23 cellular contexts compared by ENCODE assay signal in the genomic region with DNA sequence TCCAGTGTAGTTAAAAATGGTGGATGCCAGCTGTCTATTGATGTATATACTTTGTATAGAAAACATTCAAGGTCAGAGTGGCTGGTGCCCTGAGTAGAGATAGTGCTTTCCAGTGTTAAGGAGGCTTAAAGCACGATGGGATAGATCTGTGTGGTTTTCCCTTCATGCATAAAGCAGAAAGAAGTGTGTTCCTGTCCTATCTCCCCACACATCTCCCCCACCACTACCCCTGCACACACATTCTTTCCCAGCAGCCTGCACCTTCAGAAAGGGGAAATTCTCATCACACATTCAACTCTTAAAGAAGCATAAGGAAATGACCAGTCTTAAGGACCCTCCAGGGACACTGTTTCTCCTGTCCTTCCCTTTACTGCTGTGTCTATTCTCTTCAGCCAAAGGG.
DNase-seq lines count a peak whose midpoint lies in the region; ATAC-seq, FAIRE-seq and TF ChIP-seq lines count a peak whose summit lies in the region.
"Had no signal": no experiment of that assay in that cellular context is flagged by ENCODE, and none has a peak within 500 bp of the region (broad histone marks: within the 10 kb centered on the region; RNA-seq: fewer than 3 reads in every experiment).

No MANE protein-coding gene starts in this region.

- no peaks in the 10 kb centered on the region for H3K27me3 Mint-ChIP-seq in activated CD4-positive, alpha-beta T cell treated with anti-CD3 and anti-CD28 coated beads, Interleukin-2, amount 10 ng/mL, durations not matched to agents 7 days and 5 days
- no peaks in the 10 kb centered on the region for H3K27me3 Mint-ChIP-seq in activated CD8-positive, alpha-beta T cell treated with anti-CD3 and anti-CD28 coated beads, Interleukin-2, amount 10 ng/mL, durations not matched to agents 7 days and 5 days (ENCODE audit: low read depth)

- no peak overlapping the region for H2AFZ ChIP-seq in PC-9

- no peaks in the 10 kb centered on the region for H3K9me2 ChIP-seq in PC-9 (ENCODE audit: insufficient read depth)

- intact Hi-C loops in PC-9 (cut with micrococcal nuclease; ENCODE audit: unreplicated experiment) = no loop called here

- TF ChIP-seq CTCF in PC-9 (conservative IDR thresholded peaks at IDR 0.05) = no peak

- peaks cover 73% of the 10 kb centered on the region for H3K4me1 Mint-ChIP-seq in activated CD4-positive, alpha-beta T cell treated with anti-CD3 and anti-CD28 coated beads, Interleukin-2, amount 10 ng/mL, durations not matched to agents 7 days and 5 days
- H3K4me1 Mint-ChIP-seq in activated CD8-positive, alpha-beta T cell treated with anti-CD3 and anti-CD28 coated beads, Interleukin-2, amount 10 ng/mL, durations not matched to agents 7 days and 5 days (ENCODE audit: low read depth) = peaks cover 71% of the 10 kb centered on the region
- H3K4me1 Mint-ChIP-seq in stimulated activated effector memory CD8-positive, alpha-beta T cell treated with anti-CD3 and anti-CD28 coated beads, Interleukin-12 subunit alpha, Interleukin-12 subunit beta, amount 100 ng/mL, for 72 hours = peaks cover 66% of the 10 kb centered on the region
- H3K4me1 Mint-ChIP-seq: neural crest cell had no signal

- no TSS peak for BruUV-seq in PC-9 (replicated peaks; lab: Mats Ljungman, UMichigan)

- peak; percentile 60 for ATAC-seq in activated CD8-positive, alpha-beta T cell treated with anti-CD3 and anti-CD28 coated beads, Interleukin-2, amount 10 ng/mL, durations not matched to agents 7 days and 5 days
- ATAC-seq in stimulated activated effector memory CD8-positive, alpha-beta T cell treated with anti-CD3 and anti-CD28 coated beads, Interleukin-12 subunit alpha, Interleukin-12 subunit beta, amount 100 ng/mL, for 72 hours = peak; percentile 24
- ATAC-seq: upper lobe of right lung had no signal

- POLR2A ChIA-PET in activated CD4-positive, alpha-beta T cell treated with anti-CD3 and anti-CD28 coated beads, Interleukin-2, amount 10 ng/mL, durations not matched to agents 7 days and 5 days (lab: Charles Lee) = interaction anchor here (1.4 kb wide), 1 partner anchor 226 kb away, joined by 8 read pairs; no protein-coding TSS in a partner anchor
- POLR2A ChIA-PET in activated CD8-positive, alpha-beta T cell treated with anti-CD3 and anti-CD28 coated beads, Interleukin-2, amount 10 ng/mL, durations not matched to agents 7 days and 5 days (lab: Charles Lee) = interaction anchor here (0.6 to 3.6 kb wide), 14 partner anchors 11 to 232 kb away, joined by 3 to 34 read pairs (median 5); partner anchors contain the start of gene TAB2
- POLR2A ChIA-PET in PC-9 (lab: Charles Lee; ENCODE audit: unreplicated experiment) = no interaction called here

- H3K4me2 ChIP-seq in PC-9 = no peak overlapping the region

- peak overlapping the region; percentile 5 for H3K4me3 Mint-ChIP-seq in activated CD4-positive, alpha-beta T cell treated with anti-CD3 and anti-CD28 coated beads, Interleukin-2, amount 10 ng/mL, durations not matched to agents 7 days and 5 days
- peak overlapping the region; percentile 19 for H3K4me3 Mint-ChIP-seq in activated CD8-positive, alpha-beta T cell treated with anti-CD3 and anti-CD28 coated beads, Interleukin-2, amount 10 ng/mL, durations not matched to agents 7 days and 5 days
- peak overlapping the region; percentile 67 for H3K4me3 Mint-ChIP-seq in stimulated activated effector memory CD8-positive, alpha-beta T cell treated with anti-CD3 and anti-CD28 coated beads, Interleukin-12 subunit alpha, Interleukin-12 subunit beta, amount 100 ng/mL, for 72 hours
- H3K4me3 Mint-ChIP-seq: neural crest cell had no signal

- H3K27ac Mint-ChIP-seq in activated CD4-positive, alpha-beta T cell treated with anti-CD3 and anti-CD28 coated beads, Interleukin-2, amount 10 ng/mL, durations not matched to agents 7 days and 5 days = peak overlapping the region; percentile 87
- peak overlapping the region; percentile 90 for H3K27ac Mint-ChIP-seq in activated CD8-positive, alpha-beta T cell treated with anti-CD3 and anti-CD28 coated beads, Interleukin-2, amount 10 ng/mL, durations not matched to agents 7 days and 5 days
- peak overlapping the region; percentile 92 for H3K27ac Mint-ChIP-seq in stimulated activated effector memory CD8-positive, alpha-beta T cell treated with anti-CD3 and anti-CD28 coated beads, Interleukin-12 subunit alpha, Interleukin-12 subunit beta, amount 100 ng/mL, for 72 hours

- no peaks in the 10 kb centered on the region for H3K79me2 ChIP-seq in PC-9 (ENCODE audit: low read depth)

- no peaks in the 10 kb centered on the region for H3K36me3 ChIP-seq in PC-9 (ENCODE audit: low read depth)
- H3K36me3 ChIP-seq: BE2C, esophagus muscularis mucosa, prostate gland, SJSA1, upper lobe of right lung had no signal

- H3K27ac ChIP-seq in PC-9 = no peak overlapping the region
- H3K27ac ChIP-seq: esophagus muscularis mucosa, prostate gland, upper lobe of right lung had no signal

- CTCF ChIA-PET in activated CD4-positive, alpha-beta T cell treated with anti-CD3 and anti-CD28 coated beads, Interleukin-2, amount 10 ng/mL, durations not matched to agents 7 days and 5 days (lab: Charles Lee) = interaction anchor here (0.7 to 3.6 kb wide), 8 partner anchors 10 to 229 kb away, joined by 3 to 23 read pairs (median 4); no protein-coding TSS in a partner anchor
- CTCF ChIA-PET in activated CD8-positive, alpha-beta T cell treated with anti-CD3 and anti-CD28 coated beads, Interleukin-2, amount 10 ng/mL, durations not matched to agents 7 days and 5 days (lab: Charles Lee) = interaction anchor here (0.8 to 5.2 kb wide), 15 partner anchors 10 to 421 kb away, joined by 3 to 27 read pairs (median 3); no protein-coding TSS in a partner anchor
- CTCF ChIA-PET in PC-9 (lab: Charles Lee) = no interaction called here

- DNase-seq in activated CD4-positive, alpha-beta T cell treated with anti-CD3 and anti-CD28 coated beads, Interleukin-2, amount 10 ng/mL, durations not matched to agents 7 days and 5 days = peak; percentile 23
- no peak for DNase-seq in activated CD4-positive, alpha-beta T cell treated with anti-CD3 and anti-CD28 coated beads for 48 hours
- DNase-seq in OCI-M1 (lab: John Stamatoyannopoulos, UW) (peak; percentile 87), GM19239 (ENCODE audit: insufficient read length, low spot score) (no peak), PC-9 (no peak), NCI-H748 treated with DMSO at 0.1 percent for 48 hours (lab: John Stamatoyannopoulos, UW) (no peak)
- peak; percentile 39 for DNase-seq in activated CD8-positive, alpha-beta T cell treated with anti-CD3 and anti-CD28 coated beads, Interleukin-2, amount 10 ng/mL, durations not matched to agents 7 days and 5 days
- peak in 1 of 2 donors; percentile 59 for DNase-seq in stimulated activated effector memory CD8-positive, alpha-beta T cell treated with anti-CD3 and anti-CD28 coated beads, Interleukin-12 subunit alpha, Interleukin-12 subunit beta, amount 100 ng/mL, for 72 hours (ENCODE audit: low spot score in 2 of 2)
- DNase-seq: activated CD4-positive, alpha-beta T cell treated with anti-CD3 and anti-CD28 coated beads, Interleukin-2, amount 50 U/mL, for 4 hours; aorta; BE2C; effector CD4-positive, alpha-beta T cell; H7; NCI-H1436; NCI-H69; stimulated activated CD4-positive, alpha-beta T cell treated with anti-CD3 and anti-CD28 coated beads, Interleukin-2, amount 100 ng/mL, for 24 hours; upper lobe of right lung had no signal

- H4K20me1 ChIP-seq in PC-9 (ENCODE audit: insufficient read depth) = no peaks in the 10 kb centered on the region

- no peak overlapping the region for H3K4me3 ChIP-seq in PC-9
- H3K4me3 ChIP-seq: esophagus muscularis mucosa, prostate gland, SJSA1, upper lobe of right lung had no signal

- no peak for FAIRE-seq in GM19239 (lab: Jason Lieb, UNC)
- FAIRE-seq: A204.1, HTR-8/SVneo had no signal

- H3K9me3 Mint-ChIP-seq in activated CD4-positive, alpha-beta T cell treated with anti-CD3 and anti-CD28 coated beads, Interleukin-2, amount 10 ng/mL, durations not matched to agents 7 days and 5 days = peaks cover 37% of the 10 kb centered on the region
- H3K9me3 Mint-ChIP-seq in activated CD8-positive, alpha-beta T cell treated with anti-CD3 and anti-CD28 coated beads, Interleukin-2, amount 10 ng/mL, durations not matched to agents 7 days and 5 days (ENCODE audit: insufficient read depth) = peaks cover 33% of the 10 kb centered on the region
- H3K9me3 Mint-ChIP-seq in stimulated activated effector memory CD8-positive, alpha-beta T cell treated with anti-CD3 and anti-CD28 coated beads, Interleukin-12 subunit alpha, Interleukin-12 subunit beta, amount 100 ng/mL, for 72 hours = peaks cover 12% of the 10 kb centered on the region

- H3K36me3 Mint-ChIP-seq in activated CD4-positive, alpha-beta T cell treated with anti-CD3 and anti-CD28 coated beads, Interleukin-2, amount 10 ng/mL, durations not matched to agents 7 days and 5 days (ENCODE audit: low read depth) = peaks cover 65% of the 10 kb centered on the region
- peaks cover 56% of the 10 kb centered on the region for H3K36me3 Mint-ChIP-seq in activated CD8-positive, alpha-beta T cell treated with anti-CD3 and anti-CD28 coated beads, Interleukin-2, amount 10 ng/mL, durations not matched to agents 7 days and 5 days (ENCODE audit: low read depth)
- H3K36me3 Mint-ChIP-seq in stimulated activated effector memory CD8-positive, alpha-beta T cell treated with anti-CD3 and anti-CD28 coated beads, Interleukin-12 subunit alpha, Interleukin-12 subunit beta, amount 100 ng/mL, for 72 hours = no peaks in the 10 kb centered on the region

- H3F3A ChIP-seq in PC-9 (ENCODE audit: insufficient read depth, low read depth) = no peaks in the 10 kb centered on the region

- H3K9me3 ChIP-seq in PC-9 (ENCODE audit: insufficient read depth, low read depth) = peaks cover 4% of the 10 kb centered on the region; the same call in 1 of the 2 replicates
- H3K9me3 ChIP-seq: BE2C, prostate gland had no signal

- H3K4me1 ChIP-seq in PC-9 (replicated peaks; ENCODE audit: insufficient read depth) = no peaks in the 10 kb centered on the region
- H3K4me1 ChIP-seq: BE2C, upper lobe of right lung had no signal

- H3K27me3 ChIP-seq in PC-9 (ENCODE audit: insufficient read depth, low read depth) = no peaks in the 10 kb centered on the region
- H3K27me3 ChIP-seq: BE2C, esophagus muscularis mucosa, SJSA1, upper lobe of right lung had no signal

Comparison
In these comparisons a context has a peak if more than half of its experiments do, and no peak if none do; other contexts are left out.
1. DNase-seq: peak in activated CD4-positive, alpha-beta T cell treated with anti-CD3 and anti-CD28 coated beads, Interleukin-2, amount 10 ng/mL, durations not matched to agents 7 days and 5 days (single experiment), OCI-M1 (single experiment) and activated CD8-positive, alpha-beta T cell treated with anti-CD3 and anti-CD28 coated beads, Interleukin-2, amount 10 ng/mL, durations not matched to agents 7 days and 5 days (single experiment); none in activated CD4-positive, alpha-beta T cell treated with anti-CD3 and anti-CD28 coated beads for 48 hours (single experiment), GM19239 (single experiment), PC-9 (0 of 2) and NCI-H748 treated with DMSO at 0.1 percent for 48 hours (single experiment).
2. H3K4me3 Mint-ChIP-seq: peak in every context shown above with its lines; median percentile 67 in stimulated activated effector memory CD8-positive, alpha-beta T cell treated with anti-CD3 and anti-CD28 coated beads, Interleukin-12 subunit alpha, Interleukin-12 subunit beta, amount 100 ng/mL, for 72 hours; 19 in activated CD8-positive, alpha-beta T cell treated with anti-CD3 and anti-CD28 coated beads, Interleukin-2, amount 10 ng/mL, durations not matched to agents 7 days and 5 days; 5 in activated CD4-positive, alpha-beta T cell treated with anti-CD3 and anti-CD28 coated beads, Interleukin-2, amount 10 ng/mL, durations not matched to agents 7 days and 5 days.
3. Peak in every context shown above with its lines, with median percentiles within 50 percentile points of each other: H3K27ac Mint-ChIP-seq.